17 cellular contexts compared by ENCODE assay signal in genomic region chr17:5194346-5194745, GRCh38. TPM values are rescaled to one million over a fixed set of nuclear protein-coding genes. Genes with fewer than 3 reads are reported as not detected.
A peak's percentile ranks its signal among the peaks of the same experiment; 100 is the strongest.
DNase-seq lines count a peak whose midpoint lies in the region; ATAC-seq and TF ChIP-seq lines count a peak whose summit lies in the region.
"Had no signal": no experiment of that assay in that cellular context is flagged by ENCODE, and none has a peak within 500 bp of the region (broad histone marks: within the 10 kb centered on the region; RNA-seq: fewer than 3 reads in every experiment).

No MANE protein-coding gene starts in this region.

- peaks cover 34% of the 10 kb centered on the region for H3K79me2 ChIP-seq in GM23248 (ENCODE audit: insufficient read depth)

- H3K4me1 ChIP-seq in GM23248 (ENCODE audit: insufficient read depth) = peaks cover 7% of the 10 kb centered on the region; the same call in 1 of the 2 replicates
- H3K4me1 ChIP-seq: Caco-2 had no signal

- H3K36me3 Mint-ChIP-seq in CD4-positive, alpha-beta T cell (ENCODE audit: low read depth) = peaks cover 36% of the 10 kb centered on the region

- no peaks in the 10 kb centered on the region for H3K9me2 ChIP-seq in GM23248 (ENCODE audit: insufficient read depth)

- no peaks in the 10 kb centered on the region for H3K36me3 ChIP-seq in GM23248 (ENCODE audit: low read depth)

- H2AFZ ChIP-seq in GM23248 = no peak overlapping the region

- POLR2A ChIA-PET in CD4-positive, alpha-beta T cell (lab: Charles Lee) = interaction anchor here (0.6 to 0.8 kb wide), 3 partner anchors 18 to 79 kb away, joined by 3 read pairs; no protein-coding TSS in a partner anchor

- H3K9me3 ChIP-seq in CD4-positive, alpha-beta T cell (ENCODE audit: control insufficient read depth, low read length) = no peaks in the 10 kb centered on the region
- no peaks in the 10 kb centered on the region for H3K9me3 ChIP-seq in GM23248 (ENCODE audit: low read depth)

- H3K27ac ChIP-seq in CD4-positive, alpha-beta T cell (ENCODE audit: low read depth, low read length) = no peak overlapping the region
- H3K27ac ChIP-seq in GM23248 = no peak overlapping the region
- H3K27ac ChIP-seq: SK-N-MC had no signal

- no peak overlapping the region for H3K4me3 ChIP-seq in GM23248
- H3K4me3 ChIP-seq: SK-N-MC had no signal

- H3F3A ChIP-seq in GM23248 (ENCODE audit: insufficient read depth) = peaks cover 13% of the 10 kb centered on the region; the same call in 1 of the 2 replicates

- CTCF ChIA-PET in CD4-positive, alpha-beta T cell (lab: Charles Lee) = no interaction called here

- no peak for TF ChIP-seq CTCF in CD4-positive, alpha-beta T cell (IDR thresholded peaks at IDR 0.05)

- no peaks in the 10 kb centered on the region for H3K27me3 Mint-ChIP-seq in CD4-positive, alpha-beta T cell
- H3K27me3 Mint-ChIP-seq: B cell had no signal

- no peak for DNase-seq in CD4-positive, alpha-beta T cell
- DNase-seq in GM23248 (peak; percentile 72), dedifferentiated amniotic fluid mesenchymal stem cell (ENCODE audit: extremely low spot score) (peak; percentile 33), superior temporal gyrus (ENCODE audit: extremely low spot score) (peak; percentile 41), NCI-H2081 treated with DMSO at 0.1 percent for 48 hours (lab: John Stamatoyannopoulos, UW) (no peak)
- DNase-seq: Caco-2; CD4-positive, CD25-positive, alpha-beta regulatory T cell; H9; NCI-H1105; SHP77 had no signal

- peak overlapping the region; percentile 58 for H3K4me3 Mint-ChIP-seq in CD4-positive, alpha-beta T cell
- H3K4me3 Mint-ChIP-seq: B cell, H9 had no signal

- peaks cover 37% of the 10 kb centered on the region for H3K4me1 Mint-ChIP-seq in CD4-positive, alpha-beta T cell (ENCODE audit: low read depth)

- no peaks in the 10 kb centered on the region for H3K9me3 Mint-ChIP-seq in CD4-positive, alpha-beta T cell

- no peaks in the 10 kb centered on the region for H3K27me3 ChIP-seq in CD4-positive, alpha-beta T cell (ENCODE audit: control insufficient read depth, insufficient read depth, low read length)
- no peaks in the 10 kb centered on the region for H3K27me3 ChIP-seq in GM23248 (replicated peaks; ENCODE audit: insufficient read depth)

- ATAC-seq in CD4-positive, alpha-beta T cell (ENCODE audit: poor library complexity) = no peak
- no peak for ATAC-seq in HG03378 (IDR thresholded peaks at IDR 0.05; ENCODE audit: unreplicated experiment)
- no peak for ATAC-seq in SK-N-SH treated with all-trans-retinoic acid at 6 μM for 48 hours

- in situ Hi-C loops in GM23248 (cut with MboI) = no loop called here

- intact Hi-C loops in CD4-positive, alpha-beta T cell (cut with DNase I, micrococcal nuclease) = loop anchor here in 1 of 2 experiments (5.0 to 10.0 kb wide), 4 partner anchors 82 to 1050 kb away; partner anchors contain the start of genes CAMTA2, CYB5D2, DERL2 and MIS12

- no peak overlapping the region for H3K9ac ChIP-seq in GM23248

- no peak overlapping the region for H3K27ac Mint-ChIP-seq in CD4-positive, alpha-beta T cell
- H3K27ac Mint-ChIP-seq: CD4-positive, CD25-positive, alpha-beta regulatory T cell; H9 had no signal

- H4K20me1 ChIP-seq in GM23248 (ENCODE audit: insufficient read depth) = no peaks in the 10 kb centered on the region

- H3K4me2 ChIP-seq in GM23248 (ENCODE audit: unreplicated experiment) = no peak overlapping the region

- WGBS in GM23248 (ENCODE audit: low coverage in 1 of 2, low lambda C conversion rate in 2 of 2, missing lambda C conversion rate in 2 of 2), 2 experiments = 68 to 77% methylated on average over 2 of the region's 2 CpGs

TF ChIP-seq in SK-N-SH treated with all-trans-retinoic acid at 6 μM for 48 hours, 23 proteins besides CTCF, POLR2A, EP300 and RAD21:
- TF ChIP-seq CSDC2 (CRISPR knock-in tag; IDR thresholded peaks at IDR 0.05) (no peak), ESRRG (CRISPR knock-in tag; IDR thresholded peaks at IDR 0.05) (no peak), TOX (CRISPR knock-in tag; IDR thresholded peaks at IDR 0.05; ENCODE audit: borderline replicate concordance) (no peak)

RNA-seq across cellular contexts. Expression of gene ZNF594, which starts 2.7 kb away (rescaled TPM):
- 1 to 10 TPM; 2.2 to 3.1 TPM for total RNA-seq in CD4-positive, alpha-beta T cell
- total RNA-seq in GM23248 (2014; rRNA removed; shearing (Covaris generic)) = 5.1 and 6.2 TPM in 2 replicates
- polyA plus RNA-seq in GM23248 (2016; fragmentation: Nextera tagmentation; extraction: Ambion mirVana) = 2.2 and 3.1 TPM in 2 replicates

RNA-seq across cellular contexts. Expression of gene SCIMP, which starts 40.3 kb away (rescaled TPM):
- total RNA-seq in CD4-positive, alpha-beta T cell = under 1 TPM; 0.31 to 0.47 TPM
- not detected in 2 replicates for total RNA-seq in GM23248 (2014; rRNA removed; shearing (Covaris generic))
- polyA plus RNA-seq in GM23248 (2016; fragmentation: Nextera tagmentation; extraction: Ambion mirVana) = 0.11 and 0.30 TPM in 2 replicates
- total RNA-seq: A673; Caco-2; CD4-positive, CD25-positive, alpha-beta regulatory T cell; H9; NCI-H460; RPMI7951 had no signal

Comparison
In these comparisons a context has a peak if more than half of its experiments do, and no peak if none do; other contexts are left out.
1. DNase-seq: peak in GM23248 (single experiment), dedifferentiated amniotic fluid mesenchymal stem cell (single experiment) and superior temporal gyrus (single experiment); none in CD4-positive, alpha-beta T cell (0 of 10) and NCI-H2081 treated with DMSO at 0.1 percent for 48 hours (single experiment).